In genomic region chr14:51643137-51643536, GRCh38 we compare ENCODE assay signal across 16 cellular contexts. TPM values are rescaled to one million over a fixed set of nuclear protein-coding genes. Genes with fewer than 3 reads are reported as not detected.
DNase-seq lines count a peak whose midpoint lies in the region; ATAC-seq and TF ChIP-seq lines count a peak whose summit lies in the region.
"Had no signal": no experiment of that assay in that cellular context is flagged by ENCODE, and none has a peak within 500 bp of the region (broad histone marks: within the 10 kb centered on the region; RNA-seq: fewer than 3 reads in every experiment).

No MANE protein-coding gene starts in this region.

- H3K4me3 ChIP-seq in astrocyte of the spinal cord (ENCODE audit: low read depth, low read length) (no peak overlapping the region), kidney epithelial cell (ENCODE audit: low read depth, low read length) (no peak overlapping the region), upper lobe of right lung (no peak overlapping the region)
- no peak overlapping the region for H3K4me3 ChIP-seq in naive thymus-derived CD4-positive, alpha-beta T cell (ENCODE audit: low read length)
- H3K4me3 ChIP-seq: heart right ventricle, mucosa of descending colon had no signal

- TF ChIP-seq CTCF in astrocyte of the spinal cord (IDR thresholded peaks at IDR 0.05; ENCODE audit: low read depth, low read length) (no peak), kidney epithelial cell (IDR thresholded peaks at IDR 0.05; ENCODE audit: insufficient read depth, low read length, poor library complexity, severe bottlenecking) (no peak), upper lobe of right lung (IDR thresholded peaks at IDR 0.05) (no peak)

- H3K27ac ChIP-seq in upper lobe of right lung: no peak overlapping the region
- no peak overlapping the region for H3K27ac ChIP-seq in naive thymus-derived CD4-positive, alpha-beta T cell (ENCODE audit: low read depth, low read length)
- H3K27ac ChIP-seq: heart right ventricle, KMS-11 had no signal

- H3K4me3 Mint-ChIP-seq in stimulated activated naive B cell treated with anti-CD40 and anti-IgM and Interleukin-4, amounts not matched to agents 10 μg/mL and 1 μg/mL and 100 μg/mL, for 72 hours: no peak overlapping the region
- H3K4me3 Mint-ChIP-seq in naive thymus-derived CD4-positive, alpha-beta T cell: no peak overlapping the region
- H3K4me3 Mint-ChIP-seq: activated T-cell treated with anti-CD3 and anti-CD28 coated beads, Interleukin-2, amount 50 U/mL, for 24 hours had no signal

- peaks cover 15 to 29% of the 10 kb centered on the region in 2 donors for H3K27me3 Mint-ChIP-seq in stimulated activated naive B cell treated with anti-CD40 and anti-IgM and Interleukin-4, amounts not matched to agents 10 μg/mL and 1 μg/mL and 100 μg/mL, for 72 hours
- peaks cover 2 to 30% (median 4%) of the 10 kb centered on the region in 5 donors for H3K27me3 Mint-ChIP-seq in naive thymus-derived CD4-positive, alpha-beta T cell

- POLR2A ChIA-PET in naive thymus-derived CD4-positive, alpha-beta T cell (lab: Charles Lee): no interaction called here

- H3K4me1 Mint-ChIP-seq in stimulated activated naive B cell treated with anti-CD40 and anti-IgM and Interleukin-4, amounts not matched to agents 10 μg/mL and 1 μg/mL and 100 μg/mL, for 72 hours: no peaks in the 10 kb centered on the region
- no peaks in the 10 kb centered on the region for H3K4me1 Mint-ChIP-seq in naive thymus-derived CD4-positive, alpha-beta T cell

- H3K4me1 ChIP-seq in upper lobe of right lung: no peaks in the 10 kb centered on the region
- H3K4me1 ChIP-seq in naive thymus-derived CD4-positive, alpha-beta T cell (ENCODE audit: control insufficient read depth in 2 of 2, insufficient read depth in 2 of 2, low read length in 2 of 2): no peaks in the 10 kb centered on the region

- no peaks in the 10 kb centered on the region for H3K9me3 ChIP-seq in upper lobe of right lung
- no peaks in the 10 kb centered on the region for H3K9me3 ChIP-seq in naive thymus-derived CD4-positive, alpha-beta T cell (ENCODE audit: control insufficient read depth in 2 of 3, low read length in 3 of 3)
- H3K9me3 ChIP-seq: heart right ventricle, mucosa of descending colon had no signal

- intact Hi-C loops in upper lobe of right lung (cut with DNase I): no loop called here
- intact Hi-C loops in naive thymus-derived CD4-positive, alpha-beta T cell (cut with micrococcal nuclease): no loop called here

- no peaks in the 10 kb centered on the region for H3K9me3 Mint-ChIP-seq in stimulated activated naive B cell treated with anti-CD40 and anti-IgM and Interleukin-4, amounts not matched to agents 10 μg/mL and 1 μg/mL and 100 μg/mL, for 72 hours
- H3K9me3 Mint-ChIP-seq in naive thymus-derived CD4-positive, alpha-beta T cell: no peaks in the 10 kb centered on the region
- H3K9me3 Mint-ChIP-seq: activated T-cell treated with anti-CD3 and anti-CD28 coated beads, Interleukin-2, amount 50 U/mL, for 24 hours had no signal

- DNase-seq in AG08396 (ENCODE audit: low spot score): peak; percentile 59
- DNase-seq in HS-5 (ENCODE audit: low read depth): peak; percentile 68
- peak; percentile 68 for DNase-seq in astrocyte of the spinal cord (ENCODE audit: low read depth, low spot score)
- DNase-seq in kidney epithelial cell (ENCODE audit: low read depth): peak; percentile 75
- DNase-seq in upper lobe of right lung: no peak
- no peak for DNase-seq in stimulated activated naive B cell treated with anti-CD40 and anti-IgM and Interleukin-4, amounts not matched to agents 10 μg/mL and 1 μg/mL and 100 μg/mL, for 72 hours
- no peak for DNase-seq in naive thymus-derived CD4-positive, alpha-beta T cell
- DNase-seq in NOMO-1 treated with DMSO at 0.1 percent for 48 hours (lab: John Stamatoyannopoulos, UW; ENCODE audit: unreplicated experiment): no peak
- DNase-seq: activated CD4-positive, alpha-beta T cell treated with anti-CD3 and anti-CD28 coated beads, Interleukin-2, amount 50 U/mL, for 4 hours; activated T-cell treated with anti-CD3 and anti-CD28 coated beads, Interleukin-2, amount 50 U/mL, for 24 hours; heart right ventricle; mucosa of descending colon; NCI-H1436 treated with DMSO at 0.1 percent for 48 hours; NCI-H345; stimulated activated naive CD8-positive, alpha-beta T cell treated with anti-CD3 and anti-CD28 coated beads, Interleukin-15, Interleukin-2, amounts not matched to agents 100 U/mL and 50 U/mL, for 24 hours had no signal

- no peaks in the 10 kb centered on the region for H3K36me3 Mint-ChIP-seq in stimulated activated naive B cell treated with anti-CD40 and anti-IgM and Interleukin-4, amounts not matched to agents 10 μg/mL and 1 μg/mL and 100 μg/mL, for 72 hours
- H3K36me3 Mint-ChIP-seq in naive thymus-derived CD4-positive, alpha-beta T cell: no peaks in the 10 kb centered on the region

- H3K36me3 ChIP-seq in kidney epithelial cell (ENCODE audit: control insufficient read depth, insufficient read depth, low read length): no peaks in the 10 kb centered on the region
- H3K36me3 ChIP-seq in upper lobe of right lung: no peaks in the 10 kb centered on the region
- H3K36me3 ChIP-seq in naive thymus-derived CD4-positive, alpha-beta T cell (ENCODE audit: control insufficient read depth in 2 of 3, insufficient read depth in 3 of 3, low read length in 3 of 3): no peaks in the 10 kb centered on the region

- CTCF ChIA-PET in naive thymus-derived CD4-positive, alpha-beta T cell (lab: Charles Lee): no interaction called here

- no peaks in the 10 kb centered on the region for H3K27me3 ChIP-seq in kidney epithelial cell (ENCODE audit: control insufficient read depth, insufficient read depth, low read length)
- H3K27me3 ChIP-seq in upper lobe of right lung: no peaks in the 10 kb centered on the region
- no peaks in the 10 kb centered on the region for H3K27me3 ChIP-seq in naive thymus-derived CD4-positive, alpha-beta T cell (ENCODE audit: control insufficient read depth in 2 of 2, insufficient read depth in 2 of 2, low read length in 2 of 2)
- H3K27me3 ChIP-seq: heart right ventricle had no signal

- ATAC-seq in upper lobe of right lung: no peak
- no peak for ATAC-seq in stimulated activated naive B cell treated with anti-CD40 and anti-IgM and Interleukin-4, amounts not matched to agents 10 μg/mL and 1 μg/mL and 100 μg/mL, for 72 hours (replicated peaks)
- no peak for ATAC-seq in naive thymus-derived CD4-positive, alpha-beta T cell
- ATAC-seq: heart right ventricle; mucosa of descending colon; stimulated activated naive CD8-positive, alpha-beta T cell treated with anti-CD3 and anti-CD28 coated beads, Interleukin-15, Interleukin-2, amounts not matched to agents 100 U/mL and 50 U/mL, for 24 hours had no signal

- no peak overlapping the region for H3K27ac Mint-ChIP-seq in stimulated activated naive B cell treated with anti-CD40 and anti-IgM and Interleukin-4, amounts not matched to agents 10 μg/mL and 1 μg/mL and 100 μg/mL, for 72 hours
- no peak overlapping the region for H3K27ac Mint-ChIP-seq in naive thymus-derived CD4-positive, alpha-beta T cell
- H3K27ac Mint-ChIP-seq: activated T-cell treated with anti-CD3 and anti-CD28 coated beads, Interleukin-2, amount 50 U/mL, for 24 hours had no signal

- in situ Hi-C loops in astrocyte of the spinal cord (cut with HindIII; ENCODE audit: low sequenced_read_pairs): no loop called here

RNA-seq across cellular contexts. Expression of gene FRMD6, which starts 8.6 kb away (rescaled TPM):
- total RNA-seq in kidney epithelial cell: 206 and 228 TPM in 2 replicates
- 13.2 TPM for total RNA-seq in upper lobe of right lung
- total RNA-seq in naive thymus-derived CD4-positive, alpha-beta T cell: 1 to 10 TPM in 4 of 5 experiments, under 1 TPM in 1; 0.93 to 4.8 (median 3.9) TPM
- under 1 TPM; 0.28 to 0.51 TPM for polyA plus RNA-seq in naive thymus-derived CD4-positive, alpha-beta T cell

Comparison
In these comparisons a context has a peak if more than half of its experiments do, and no peak if none do; other contexts are left out.
1. DNase-seq: peak in AG08396 (single experiment), HS-5 (single experiment), astrocyte of the spinal cord (single experiment) and kidney epithelial cell (single experiment); none in upper lobe of right lung (single experiment), stimulated activated naive B cell treated with anti-CD40 and anti-IgM and Interleukin-4, amounts not matched to agents 10 μg/mL and 1 μg/mL and 100 μg/mL, for 72 hours (single experiment), naive thymus-derived CD4-positive, alpha-beta T cell (0 of 9) and NOMO-1 treated with DMSO at 0.1 percent for 48 hours (single experiment).
2. RNA of gene FRMD6, which starts 8.6 kb away (total RNA-seq): 206 to 228 TPM in kidney epithelial cell; 13.2 TPM in upper lobe of right lung (single experiment) and 0.93 to 4.8 TPM in naive thymus-derived CD4-positive, alpha-beta T cell; every median in the first group is over 10 times any median in the second.